ENCODE assay signal across 1 cellular context in the genomic region with DNA sequence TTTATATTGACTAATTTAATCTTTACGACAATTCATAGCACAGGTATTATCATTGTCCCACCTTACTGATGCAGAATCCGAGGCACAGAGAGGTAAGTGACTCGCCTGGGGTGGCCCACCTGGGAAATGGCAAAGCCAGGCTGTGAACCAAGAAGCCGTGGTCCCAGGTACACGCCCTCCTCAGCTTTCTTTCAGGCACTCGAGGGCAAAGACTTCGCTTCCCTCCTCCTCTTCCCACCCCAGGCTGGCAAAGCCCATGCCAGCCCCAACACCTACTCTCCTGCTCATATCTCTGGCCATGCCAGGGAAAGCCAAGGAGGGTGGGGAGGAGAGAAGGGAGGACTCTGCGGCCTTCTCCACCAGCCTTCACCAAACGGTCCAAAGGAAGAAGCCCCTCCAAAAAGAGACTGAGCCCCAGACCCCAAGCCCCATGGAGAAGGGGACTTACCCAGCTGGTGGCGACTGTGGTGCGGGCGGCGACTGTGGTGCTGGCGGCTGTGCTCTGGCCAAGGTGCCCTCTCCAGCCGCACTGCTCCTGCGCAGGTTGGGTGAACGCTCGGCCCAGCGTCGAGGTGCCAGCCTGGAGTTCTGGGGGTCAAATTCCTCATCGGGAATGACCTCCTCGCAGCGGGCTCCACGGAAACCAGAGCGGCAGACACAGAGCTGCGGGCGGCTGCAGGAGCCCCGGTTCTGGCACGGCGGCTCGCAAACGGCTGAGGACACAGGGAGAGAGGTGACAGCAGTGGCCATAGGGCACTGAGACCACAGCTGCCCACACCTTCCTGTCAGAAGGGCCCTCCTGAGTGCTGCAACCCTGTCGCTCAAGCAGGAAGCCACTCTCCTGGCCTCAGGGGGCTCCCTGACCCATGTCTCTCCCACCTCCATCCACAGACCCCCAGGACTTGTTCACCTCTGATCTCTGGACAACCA.
TF ChIP-seq lines count a peak whose summit lies in the region.

No MANE protein-coding gene starts in this region.

TF ChIP-seq in A549, 52 proteins besides CTCF, POLR2A, EP300 and RAD21 (continued from another document):
- TF ChIP-seq, protein P1, sequence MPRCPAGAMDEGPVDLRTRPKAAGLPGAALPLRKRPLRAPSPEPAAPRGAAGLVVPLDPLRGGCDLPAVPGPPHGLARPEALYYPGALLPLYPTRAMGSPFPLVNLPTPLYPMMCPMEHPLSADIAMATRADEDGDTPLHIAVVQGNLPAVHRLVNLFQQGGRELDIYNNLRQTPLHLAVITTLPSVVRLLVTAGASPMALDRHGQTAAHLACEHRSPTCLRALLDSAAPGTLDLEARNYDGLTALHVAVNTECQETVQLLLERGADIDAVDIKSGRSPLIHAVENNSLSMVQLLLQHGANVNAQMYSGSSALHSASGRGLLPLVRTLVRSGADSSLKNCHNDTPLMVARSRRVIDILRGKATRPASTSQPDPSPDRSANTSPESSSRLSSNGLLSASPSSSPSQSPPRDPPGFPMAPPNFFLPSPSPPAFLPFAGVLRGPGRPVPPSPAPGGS (IDR thresholded peaks at IDR 0.05) = no peak
- no peak for TF ChIP-seq RNF2 (IDR thresholded peaks at IDR 0.05; ENCODE audit: borderline replicate concordance, low read depth)
